Comparison of ENCODE assay signal across 23 cellular contexts in genomic region chr19:1912760-1913505, GRCh38.
"Had no signal": no experiment of that assay in that cellular context is flagged by ENCODE, and none has a peak within 500 bp of the region (broad histone marks: within the 10 kb centered on the region; RNA-seq: fewer than 3 reads in every experiment).

No MANE protein-coding gene starts in this region.

- H3K27ac ChIP-seq: epithelial cell of prostate, esophagus muscularis mucosa, gastrocnemius medialis, left ventricle myocardium inferior, neural progenitor cell, parathyroid adenoma, psoas muscle, tibial artery, upper lobe of right lung had no signal

- H3K4me3 ChIP-seq: esophagus muscularis mucosa, gastrocnemius medialis, left ventricle myocardium inferior, lung, neural progenitor cell, psoas muscle, skin epidermis, suprapubic skin, tibial artery, upper lobe of right lung had no signal

- H2AFZ ChIP-seq: neural progenitor cell, parathyroid adenoma had no signal

- H3K4me2 ChIP-seq: neural progenitor cell had no signal

- H3K36me3 ChIP-seq: neural progenitor cell had no signal

- ATAC-seq: gastrocnemius medialis; natural killer cell treated with Interleukin-12 subunit alpha and Interleukin-12 subunit beta and Interleukin-15 and Interleukin-18, amount 100 ng/mL, for 72 hours; psoas muscle; sciatic nerve; upper lobe of right lung had no signal

- H3K27me3 ChIP-seq: esophagus muscularis mucosa, gastrocnemius medialis, neural progenitor cell, suprapubic skin, tibial artery, upper lobe of right lung had no signal

- H3K4me1 ChIP-seq: neural progenitor cell had no signal

- H3K9me3 ChIP-seq: esophagus muscularis mucosa, gastrocnemius medialis, left ventricle myocardium inferior, psoas muscle, suprapubic skin, tibial artery, upper lobe of right lung had no signal

- DNase-seq: effector memory CD4-positive, alpha-beta T cell; gastrocnemius medialis; kidney; left cardiac atrium; left ventricle myocardium inferior; mesenchymal stem cell; midbrain; occipital lobe; psoas muscle; stimulated activated CD4-positive, alpha-beta T cell treated with anti-CD3 and anti-CD28 coated beads, Interleukin-2, amount 100 ng/mL, for 24 hours; stimulated activated CD4-positive, alpha-beta T cell treated with anti-CD3 and anti-CD28 coated beads, Interleukin-4, amount 100 ng/mL, for 4 hours; stimulated activated naive CD4-positive, alpha-beta T cell; tibial artery; upper lobe of right lung had no signal

- H3K9ac ChIP-seq: neural progenitor cell, parathyroid adenoma had no signal
